In the genomic region with DNA sequence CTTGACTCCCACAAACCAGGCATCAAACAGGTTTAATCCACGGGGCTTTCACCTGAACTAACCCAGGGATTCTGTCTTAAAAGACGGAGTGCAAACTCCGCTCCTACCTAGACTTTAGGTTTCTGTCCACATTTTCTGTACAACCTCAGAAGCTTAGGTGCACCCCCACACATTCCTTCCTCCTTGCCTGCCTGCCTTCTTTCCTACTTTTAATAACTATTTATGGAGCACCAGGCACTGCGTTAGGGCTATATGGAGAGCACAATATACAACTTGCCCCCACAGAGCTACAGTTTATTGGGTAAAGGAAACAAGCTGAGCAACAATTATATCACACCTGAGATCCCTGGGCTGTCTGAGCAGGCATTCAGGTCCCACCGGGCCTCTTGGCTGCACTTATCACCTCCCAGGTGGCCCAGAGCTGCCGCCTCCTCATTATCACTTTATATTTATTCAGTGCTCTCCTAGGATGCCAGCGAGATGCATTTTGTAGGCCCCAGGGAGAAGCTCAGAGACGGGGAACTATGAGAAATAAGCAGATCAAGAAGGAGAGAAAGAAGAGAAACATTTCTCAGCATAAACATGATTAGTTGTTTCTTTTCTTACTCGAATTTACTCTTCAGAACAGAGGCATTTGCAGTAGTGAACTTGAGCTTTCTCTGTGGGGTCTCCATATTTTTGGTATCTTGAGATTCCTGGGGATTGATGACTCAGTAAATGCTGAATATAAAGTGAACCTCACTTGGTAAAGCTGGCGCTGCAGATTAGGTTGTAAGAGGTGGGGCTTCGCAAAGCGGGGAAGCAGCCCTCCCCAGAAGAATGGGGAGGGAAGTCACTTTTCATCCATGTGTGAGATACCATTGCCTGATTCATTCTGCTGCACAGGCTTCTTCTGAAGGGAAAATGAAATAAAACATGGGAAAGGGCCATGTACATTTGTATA, we compare ENCODE assay signal across 1 cellular context.
TF ChIP-seq lines count a peak whose summit lies in the region.

No MANE protein-coding gene starts in this region.

TF ChIP-seq in K562, 482 proteins besides CTCF, POLR2A, EP300 and RAD21:
- TF ChIP-seq TCF3 (CRISPR knock-in tag; IDR thresholded peaks at IDR 0.05) (peak; percentile 48), SIX5 (IDR thresholded peaks at IDR 0.05; ENCODE audit: borderline replicate concordance in 1 of 2, insufficient read depth in 1 of 2, low read depth in 1 of 2, low read length in 2 of 2) (no peak), ATF3 (IDR thresholded peaks at IDR 0.05) (0 out of 2 replicates have a peak, but pooled peaks have one; percentile 18), ATF3 (CRISPR knock-in tag; conservative IDR thresholded peaks at IDR 0.05) (no peak), C11orf30 (IDR thresholded peaks at IDR 0.05; ENCODE audit: low read depth) (peak; percentile 45; the same call in 1 of the 2 replicates), MAFG (tag; conservative IDR thresholded peaks at IDR 0.05) (0 out of 2 replicates have a peak, but pooled peaks have one; percentile 24), SPI1 (IDR thresholded peaks at IDR 0.05; ENCODE audit: borderline replicate concordance, low read depth, low read length) (peak; percentile 32; the same call in 1 of the 2 replicates), NFXL1 (CRISPR knock-in tag; IDR thresholded peaks at IDR 0.05) (no peak), CBFA2T3 (IDR thresholded peaks at IDR 0.05) (peak; percentile 41), YY1 (IDR thresholded peaks at IDR 0.05; ENCODE audit: borderline replicate concordance in 1 of 3, control insufficient read depth in 1 of 3, extremely low read depth in 1 of 3, insufficient read depth in 3 of 3, insufficient read length in 1 of 3, insufficient replicate concordance in 2 of 3, low read depth in 1 of 3, low read length in 2 of 3) (no peak), ZNF316 (IDR thresholded peaks at IDR 0.05) (peak; percentile 47)
- TF ChIP-seq, protein P1, sequence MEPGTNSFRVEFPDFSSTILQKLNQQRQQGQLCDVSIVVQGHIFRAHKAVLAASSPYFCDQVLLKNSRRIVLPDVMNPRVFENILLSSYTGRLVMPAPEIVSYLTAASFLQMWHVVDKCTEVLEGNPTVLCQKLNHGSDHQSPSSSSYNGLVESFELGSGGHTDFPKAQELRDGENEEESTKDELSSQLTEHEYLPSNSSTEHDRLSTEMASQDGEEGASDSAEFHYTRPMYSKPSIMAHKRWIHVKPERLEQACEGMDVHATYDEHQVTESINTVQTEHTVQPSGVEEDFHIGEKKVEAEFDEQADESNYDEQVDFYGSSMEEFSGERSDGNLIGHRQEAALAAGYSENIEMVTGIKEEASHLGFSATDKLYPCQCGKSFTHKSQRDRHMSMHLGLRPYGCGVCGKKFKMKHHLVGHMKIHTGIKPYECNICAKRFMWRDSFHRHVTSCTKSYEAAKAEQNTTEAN (CRISPR knock-in tag; IDR thresholded peaks at IDR 0.05): no peak
TF ChIP-seq in K562: peak in this region for 7.
